9 cellular contexts compared by ENCODE assay signal in genomic region chr5:37723147-37723961, GRCh38.
A peak's percentile ranks its signal among the peaks of the same experiment; 100 is the strongest.
DNase-seq lines count a peak whose midpoint lies in the region; ATAC-seq and TF ChIP-seq lines count a peak whose summit lies in the region.
"Had no signal": no experiment of that assay in that cellular context is flagged by ENCODE, and none has a peak within 500 bp of the region (broad histone marks: within the 10 kb centered on the region; RNA-seq: fewer than 3 reads in every experiment).

No MANE protein-coding gene starts in this region.

- 80 to 87% (median 83%) methylated on average over 8 of the region's 8 CpGs for WGBS in spleen, 5 donors

- H3K4me3 Mint-ChIP-seq in T-helper 2 cell treated with Interferon-gamma antibody and Interleukin-4, amounts not matched to agents 5 μg/mL and 100 μg/mL, for 36 hours, result peak overlapping the region; percentile 69

- no peak for TF ChIP-seq POLR2A in spleen (IDR thresholded peaks at IDR 0.05)

- no peak for ATAC-seq in HG03097 (IDR thresholded peaks at IDR 0.05; ENCODE audit: low FRiP score, unreplicated experiment)
- no peak for ATAC-seq in GM21619 (IDR thresholded peaks at IDR 0.05; ENCODE audit: unreplicated experiment)

- no peaks in the 10 kb centered on the region for H3K27me3 ChIP-seq in spleen (replicated peaks in 1 of 7)
- no peaks in the 10 kb centered on the region for H3K27me3 ChIP-seq in ascending aorta

- H3K27ac ChIP-seq in spleen, result no peak overlapping the region
- H3K27ac ChIP-seq in ascending aorta, result no peak overlapping the region

- peaks cover 22% of the 10 kb centered on the region for H3K36me3 Mint-ChIP-seq in T-helper 2 cell treated with Interferon-gamma antibody and Interleukin-4, amounts not matched to agents 5 μg/mL and 100 μg/mL, for 36 hours (ENCODE audit: low read depth)

- H3K36me3 ChIP-seq in spleen (peaks cover 0 to 85% (median 30%) of the 10 kb centered on the region in 6 donors), ascending aorta (peaks cover 14 to 27% of the 10 kb centered on the region in 2 donors)

- intact Hi-C loops in spleen (cut with DNase I; ENCODE audit: low total_unique reads) (no loop called here), ascending aorta (cut with DNase I) (no loop called here)

- H3K27ac Mint-ChIP-seq in T-helper 2 cell treated with Interferon-gamma antibody and Interleukin-4, amounts not matched to agents 5 μg/mL and 100 μg/mL, for 36 hours, result peak overlapping the region; percentile 88

- no peaks in the 10 kb centered on the region for H3K9me3 Mint-ChIP-seq in T-helper 2 cell treated with Interferon-gamma antibody and Interleukin-4, amounts not matched to agents 5 μg/mL and 100 μg/mL, for 36 hours

- H3K4me1 ChIP-seq in spleen (peaks cover 0 to 11% (median 0%) of the 10 kb centered on the region in 6 donors), ascending aorta (no peaks in the 10 kb centered on the region)
- H3K4me1 ChIP-seq: HAP-1 had no signal

- DNase-seq in AG09309 (ENCODE audit: low read depth) (no peak), iPS-NIHi7 (ENCODE audit: extremely low spot score) (peak; percentile 78), spleen (no peak), ascending aorta (ENCODE audit: low spot score in 2 of 2) (no peak)
- no peak for DNase-seq in T-helper 2 cell treated with Interferon-gamma antibody and Interleukin-4, amounts not matched to agents 5 μg/mL and 100 μg/mL, for 36 hours (ENCODE audit: low spot score)

- peak; percentile 65 for TF ChIP-seq CTCF in AG09309 (IDR thresholded peaks at IDR 0.05; ENCODE audit: control insufficient read depth, insufficient read depth, low read depth, low read length, missing control alignments)
- peak; percentile 50; the same call in 1 of the 2 replicates for TF ChIP-seq CTCF in GM12875 (IDR thresholded peaks at IDR 0.05; ENCODE audit: borderline replicate concordance, insufficient read depth, low read depth, low read length)
- TF ChIP-seq CTCF in spleen (IDR thresholded peaks at IDR 0.05 in 8 of 11, conservative IDR thresholded peaks at IDR 0.05 in 3 of 11), result no peak
- TF ChIP-seq CTCF in ascending aorta (IDR thresholded peaks at IDR 0.05), result no peak

- H3K4me3 ChIP-seq in AG09309 (ENCODE audit: control insufficient read depth, low read depth, low read length) (no peak overlapping the region), GM12875 (ENCODE audit: low read depth, low read length) (no peak overlapping the region), spleen (no peak overlapping the region), ascending aorta (no peak overlapping the region)
- H3K4me3 ChIP-seq: HAP-1 had no signal

- H3K4me1 Mint-ChIP-seq in T-helper 2 cell treated with Interferon-gamma antibody and Interleukin-4, amounts not matched to agents 5 μg/mL and 100 μg/mL, for 36 hours (ENCODE audit: low read depth), result peaks cover 28% of the 10 kb centered on the region

- H3K9me3 ChIP-seq in spleen (no peaks in the 10 kb centered on the region), ascending aorta (no peaks in the 10 kb centered on the region)
- H3K9me3 ChIP-seq: HAP-1 had no signal

- no peaks in the 10 kb centered on the region for H3K27me3 Mint-ChIP-seq in T-helper 2 cell treated with Interferon-gamma antibody and Interleukin-4, amounts not matched to agents 5 μg/mL and 100 μg/mL, for 36 hours (ENCODE audit: low read depth)

Comparison
In these comparisons a context has a peak if more than half of its experiments do, and no peak if none do; other contexts are left out.
1. CTCF ChIP-seq: peak in AG09309 (single experiment) and GM12875 (single experiment); none in spleen (0 of 11) and ascending aorta (0 of 3).